ENCODE assay signal across 1 cellular context in the genomic region with DNA sequence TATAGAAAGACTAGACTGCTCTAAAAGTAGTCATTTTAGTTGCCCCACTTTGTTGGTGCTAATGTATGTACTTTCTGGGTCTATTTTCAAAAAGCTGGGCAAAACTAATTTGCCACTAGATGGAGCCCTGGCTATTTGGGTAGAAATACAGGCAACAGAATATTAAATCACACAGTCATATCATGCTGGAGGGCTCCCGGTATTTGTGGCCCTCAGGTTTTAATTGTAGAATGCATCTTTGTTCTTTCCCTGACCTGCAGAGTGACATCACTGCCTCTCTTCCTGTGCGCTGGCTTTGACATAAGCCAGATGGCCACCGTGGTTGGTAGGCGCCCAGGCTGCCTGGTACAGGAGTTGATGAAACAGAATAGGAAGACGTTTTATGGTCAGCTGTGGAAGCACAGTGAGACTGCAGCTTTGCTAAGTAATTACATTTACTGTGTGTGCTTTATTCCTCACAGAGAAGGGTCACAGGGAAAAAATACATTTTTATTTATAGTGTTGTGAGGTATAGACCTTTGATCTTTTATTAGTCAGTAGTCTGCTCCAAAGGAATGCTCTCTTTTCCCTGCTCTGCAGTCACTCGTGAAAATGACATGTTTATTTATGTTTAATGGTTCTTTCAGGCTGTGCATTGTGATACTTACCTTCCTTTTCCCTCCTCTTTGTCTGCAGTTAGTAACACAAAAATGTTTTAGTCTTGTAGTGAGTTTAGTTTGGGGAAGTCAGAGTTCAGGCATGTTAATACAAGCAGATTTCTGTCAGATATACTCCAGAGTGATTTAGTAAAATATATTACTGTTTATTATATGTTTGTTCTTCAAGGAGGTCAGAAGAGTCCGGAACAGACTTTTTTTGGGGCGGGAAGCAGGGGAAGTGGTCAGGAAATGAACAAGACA.
TF ChIP-seq lines count a peak whose summit lies in the region.

No MANE protein-coding gene starts in this region.

TF ChIP-seq in HCT116, 20 proteins besides CTCF, POLR2A, EP300 and RAD21 (continued from another document):
- peak; percentile 73; the same call in 1 of the 2 replicates for TF ChIP-seq SIN3A (IDR thresholded peaks at IDR 0.05; ENCODE audit: low read depth)
- TF ChIP-seq, protein P1, sequence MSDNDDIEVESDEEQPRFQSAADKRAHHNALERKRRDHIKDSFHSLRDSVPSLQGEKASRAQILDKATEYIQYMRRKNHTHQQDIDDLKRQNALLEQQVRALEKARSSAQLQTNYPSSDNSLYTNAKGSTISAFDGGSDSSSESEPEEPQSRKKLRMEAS (IDR thresholded peaks at IDR 0.05): peak; percentile 56
- no peak; the same call in 1 of the 2 replicates for TF ChIP-seq SRF (IDR thresholded peaks at IDR 0.05; ENCODE audit: low read depth)
- no peak for TF ChIP-seq YY1 (IDR thresholded peaks at IDR 0.05; ENCODE audit: extremely low read depth, insufficient replicate concordance, low read depth, low read length)
